In the genomic region with DNA sequence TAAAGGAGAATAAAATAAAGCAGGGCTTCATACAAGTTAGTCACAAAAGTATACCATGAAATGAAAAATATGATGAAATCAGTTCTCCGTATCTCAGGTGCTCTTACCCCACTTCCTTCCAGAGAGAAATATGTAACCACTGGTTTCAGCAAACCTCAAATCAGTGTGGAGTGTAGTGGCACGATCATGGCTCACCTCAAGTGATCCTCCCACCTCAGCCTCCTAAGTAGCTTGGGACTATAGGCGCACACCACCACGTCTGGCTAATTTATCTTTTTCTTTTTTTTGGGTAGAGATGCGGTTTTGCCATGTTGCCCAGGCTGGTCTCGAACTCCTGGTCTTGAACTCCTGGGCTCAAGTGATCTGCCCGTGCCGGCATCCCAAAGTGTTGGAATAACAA, we compare ENCODE assay signal across 18 cellular contexts. TPM values are rescaled to one million over a fixed set of nuclear protein-coding genes. Genes with fewer than 3 reads are reported as not detected.
DNase-seq lines count a peak whose midpoint lies in the region; ATAC-seq and TF ChIP-seq lines count a peak whose summit lies in the region.
"Had no signal": no experiment of that assay in that cellular context is flagged by ENCODE, and none has a peak within 500 bp of the region (broad histone marks: within the 10 kb centered on the region; RNA-seq: fewer than 3 reads in every experiment).

No MANE protein-coding gene starts in this region.

- no peak overlapping the region for H3K27ac ChIP-seq in HEK293 (ENCODE audit: extremely low read depth, low read depth, low read length)
- peak overlapping the region; percentile 43 for H3K27ac ChIP-seq in neutrophil

- peaks cover 11% of the 10 kb centered on the region for H3K36me3 Mint-ChIP-seq in activated naive CD4-positive, alpha-beta T cell treated with anti-CD3 and anti-CD28 coated beads for 36 hours (ENCODE audit: low read depth)
- H3K36me3 Mint-ChIP-seq in activated T-cell treated with anti-CD3 and anti-CD28 coated beads, Interleukin-2, amount 50 U/mL, for 72 hours (ENCODE audit: insufficient read depth in 2 of 2), result peaks cover 2 to 18% of the 10 kb centered on the region in 2 donors

- peak; percentile 49 for DNase-seq in activated naive CD4-positive, alpha-beta T cell treated with anti-CD3 and anti-CD28 coated beads for 36 hours
- no peak for DNase-seq in activated naive CD4-positive, alpha-beta T cell treated with Interleukin-2 at 50 U/mL for 16 hours
- peak; percentile 38 to 40 for DNase-seq in activated T-cell treated with anti-CD3 and anti-CD28 coated beads, Interleukin-2, amount 50 U/mL, for 72 hours
- DNase-seq in occipital lobe (lab: John Stamatoyannopoulos, UW) (no peak), NOMO-1 treated with dmso at 0.1 percent for 144 hours (lab: John Stamatoyannopoulos, UW; ENCODE audit: unreplicated experiment) (no peak)
- DNase-seq: amygdala, glutamatergic neuron, HCEC 1CT, left colon, NCI-H1417, NCI-H524 treated with DMSO at 0.1 percent for 48 hours, transverse colon had no signal

- no peaks in the 10 kb centered on the region for H3K27me3 ChIP-seq in neutrophil
- H3K27me3 ChIP-seq: transverse colon had no signal

- no peak overlapping the region for H3K4me3 Mint-ChIP-seq in activated naive CD4-positive, alpha-beta T cell treated with anti-CD3 and anti-CD28 coated beads for 36 hours
- H3K4me3 Mint-ChIP-seq in activated T-cell treated with anti-CD3 and anti-CD28 coated beads, Interleukin-2, amount 50 U/mL, for 72 hours, result peak overlapping the region in 1 of 2 donors; percentile 58
- H3K4me3 Mint-ChIP-seq: nephron; stimulated activated memory B cell treated with anti-CD40 and anti-IgM and Interleukin-4, amounts not matched to agents 10 μg/mL and 1 μg/mL and 100 μg/mL, for 72 hours had no signal

- H3K36me3 ChIP-seq in HEK293 (ENCODE audit: control insufficient read depth in 2 of 2, insufficient read depth in 1 of 2, low read length in 2 of 2) (no peaks in the 10 kb centered on the region; a peak in 1 of 3 replicates), neutrophil (no peaks in the 10 kb centered on the region)
- H3K36me3 ChIP-seq: transverse colon had no signal

- H3K4me1 Mint-ChIP-seq in activated naive CD4-positive, alpha-beta T cell treated with anti-CD3 and anti-CD28 coated beads for 36 hours (ENCODE audit: low read depth), result peaks cover 54% of the 10 kb centered on the region
- peaks cover 70% of the 10 kb centered on the region for H3K4me1 Mint-ChIP-seq in activated T-cell treated with anti-CD3 and anti-CD28 coated beads, Interleukin-2, amount 50 U/mL, for 72 hours (ENCODE audit: low read depth)

- H3K27ac Mint-ChIP-seq in activated naive CD4-positive, alpha-beta T cell treated with anti-CD3 and anti-CD28 coated beads for 36 hours, result peak overlapping the region; percentile 8
- H3K27ac Mint-ChIP-seq in activated T-cell treated with anti-CD3 and anti-CD28 coated beads, Interleukin-2, amount 50 U/mL, for 72 hours, result no peak overlapping the region
- H3K27ac Mint-ChIP-seq: nephron; stimulated activated memory B cell treated with anti-CD40 and anti-IgM and Interleukin-4, amounts not matched to agents 10 μg/mL and 1 μg/mL and 100 μg/mL, for 72 hours had no signal

- no peak for TF ChIP-seq CTCF in HEK293 (tag by site-specific recombination; IDR thresholded peaks at IDR 0.05)
- TF ChIP-seq CTCF in neutrophil (IDR thresholded peaks at IDR 0.05), result no peak

- CTCF ChIA-PET in activated naive CD4-positive, alpha-beta T cell treated with anti-CD3 and anti-CD28 coated beads for 36 hours (lab: Charles Lee), result interaction anchor here (0.6 kb wide), 1 partner anchor 82 kb away, joined by 4 read pairs; no protein-coding TSS in a partner anchor
- CTCF ChIA-PET in HEK293 (lab: Yijun Ruan, JAX), result interaction anchor here (0.7 to 1.3 kb wide), 2 partner anchors 15 to 95 kb away, joined by 3 to 7 read pairs; no protein-coding TSS in a partner anchor

- H3K4me1 ChIP-seq in HEK293 (ENCODE audit: control insufficient read depth, insufficient read depth, low read length) (peaks cover 31% of the 10 kb centered on the region), neutrophil (ENCODE audit: control insufficient read depth in 1 of 2, insufficient read depth in 1 of 2, low read depth in 1 of 2, low read length in 1 of 2) (peaks cover 37 to 40% of the 10 kb centered on the region in 2 experiments)

- POLR2A ChIA-PET in HEK293 (lab: Yijun Ruan, JAX), result no interaction called here

- intact Hi-C loops in activated naive CD4-positive, alpha-beta T cell treated with anti-CD3 and anti-CD28 coated beads for 36 hours (cut with micrococcal nuclease), result no loop called here

- H3K27me3 Mint-ChIP-seq in activated naive CD4-positive, alpha-beta T cell treated with anti-CD3 and anti-CD28 coated beads for 36 hours (ENCODE audit: low read depth), result no peaks in the 10 kb centered on the region
- no peaks in the 10 kb centered on the region for H3K27me3 Mint-ChIP-seq in activated T-cell treated with anti-CD3 and anti-CD28 coated beads, Interleukin-2, amount 50 U/mL, for 72 hours (ENCODE audit: low read depth)
- H3K27me3 Mint-ChIP-seq: CD4-positive, alpha-beta memory T cell; stimulated activated memory B cell treated with anti-CD40 and anti-IgM and Interleukin-4, amounts not matched to agents 10 μg/mL and 1 μg/mL and 100 μg/mL, for 72 hours had no signal

- no peaks in the 10 kb centered on the region for H3K9me3 ChIP-seq in HEK293 (ENCODE audit: control insufficient read depth, insufficient read depth, low read depth, low read length)
- H3K9me3 ChIP-seq in neutrophil, result no peaks in the 10 kb centered on the region
- H3K9me3 ChIP-seq: transverse colon had no signal

- peak; percentile 95 to 96 for ATAC-seq in activated T-cell treated with anti-CD3 and anti-CD28 coated beads, Interleukin-2, amount 50 U/mL, for 72 hours (replicated peaks in 1 of 2)
- ATAC-seq in HG03095 (IDR thresholded peaks at IDR 0.05; ENCODE audit: unreplicated experiment), result no peak
- ATAC-seq: stimulated activated memory B cell treated with anti-CD40 and anti-IgM and Interleukin-4, amounts not matched to agents 10 μg/mL and 1 μg/mL and 100 μg/mL, for 72 hours had no signal

- H3K4me3 ChIP-seq in HEK293 (ENCODE audit: low read depth, low read length) (no peak overlapping the region), neutrophil (ENCODE audit: low read depth in 1 of 2, low read length in 1 of 2) (no peak overlapping the region)
- H3K4me3 ChIP-seq: transverse colon had no signal

- no peaks in the 10 kb centered on the region for H3K9me3 Mint-ChIP-seq in activated naive CD4-positive, alpha-beta T cell treated with anti-CD3 and anti-CD28 coated beads for 36 hours
- H3K9me3 Mint-ChIP-seq in activated T-cell treated with anti-CD3 and anti-CD28 coated beads, Interleukin-2, amount 50 U/mL, for 72 hours, result no peaks in the 10 kb centered on the region
- H3K9me3 Mint-ChIP-seq: CD4-positive, alpha-beta memory T cell; nephron; stimulated activated memory B cell treated with anti-CD40 and anti-IgM and Interleukin-4, amounts not matched to agents 10 μg/mL and 1 μg/mL and 100 μg/mL, for 72 hours had no signal

TF ChIP-seq in HEK293, 187 proteins besides CTCF, POLR2A, EP300 and RAD21:
- TF ChIP-seq ZNF184 (tag by site-specific recombination; IDR thresholded peaks at IDR 0.05), result 0 out of 2 replicates have a peak, but pooled peaks have one; percentile 8
- no peak for TF ChIP-seq KLF1 (tag by site-specific recombination; IDR thresholded peaks at IDR 0.05)

RNA-seq across cellular contexts. Expression of a gene that starts 24.2 kb away (rescaled TPM):
- 10 to 100 TPM; 23.9 to 24.9 TPM for total RNA-seq in activated naive CD4-positive, alpha-beta T cell treated with anti-CD3 and anti-CD28 coated beads for 36 hours
- total RNA-seq in activated T-cell treated with anti-CD3 and anti-CD28 coated beads, Interleukin-2, amount 50 U/mL, for 72 hours, result 10 to 100 TPM; 56.7 to 59.3 TPM
- total RNA-seq in occipital lobe, result 76.6 TPM

Comparison
In these comparisons a context has a peak if more than half of its experiments do, and no peak if none do; other contexts are left out.
1. DNase-seq: peak in activated naive CD4-positive, alpha-beta T cell treated with anti-CD3 and anti-CD28 coated beads for 36 hours (single experiment) and activated T-cell treated with anti-CD3 and anti-CD28 coated beads, Interleukin-2, amount 50 U/mL, for 72 hours (2 of 2); none in activated naive CD4-positive, alpha-beta T cell treated with Interleukin-2 at 50 U/mL for 16 hours (single experiment), occipital lobe (single experiment) and NOMO-1 treated with dmso at 0.1 percent for 144 hours (single experiment).